In genomic region chr20:44065401-44066340, GRCh38 we compare ENCODE assay signal across 1 cellular context.
TF ChIP-seq lines count a peak whose summit lies in the region.

No MANE protein-coding gene starts in this region.

TF ChIP-seq in HepG2, 621 proteins besides CTCF, POLR2A, EP300 and RAD21 (continued from another document):
- TF ChIP-seq E2F1 (CRISPR knock-in tag; IDR thresholded peaks at IDR 0.05) (no peak), TSC22D2 (CRISPR knock-in tag; IDR thresholded peaks at IDR 0.05; ENCODE audit: borderline replicate concordance) (no peak), NFIB (CRISPR knock-in tag; IDR thresholded peaks at IDR 0.05; ENCODE audit: borderline replicate concordance) (no peak)
